In the genomic region with DNA sequence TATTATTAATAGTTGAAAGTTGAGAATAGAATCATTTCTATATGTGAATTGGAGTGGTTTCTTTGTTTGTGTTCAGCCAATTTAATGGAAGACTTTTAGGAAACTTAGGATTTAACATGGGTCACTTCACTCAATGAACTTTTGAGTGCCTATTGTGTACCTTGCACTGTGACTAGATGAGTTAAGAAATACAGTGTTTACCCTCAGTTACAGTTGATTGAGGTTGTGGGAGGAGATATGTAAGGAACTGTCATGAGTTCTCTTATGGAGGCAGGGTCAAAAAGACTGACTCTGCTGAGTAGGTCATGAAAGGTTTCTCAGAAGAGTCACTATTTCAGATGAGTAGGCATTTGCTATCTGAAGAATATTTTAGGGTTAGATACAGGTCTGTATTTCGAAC, we compare ENCODE assay signal across 1 cellular context.
TF ChIP-seq lines count a peak whose summit lies in the region.

No MANE protein-coding gene starts in this region.

TF ChIP-seq in SK-N-SH treated with all-trans-retinoic acid at 6 μM for 48 hours, 23 proteins besides CTCF, POLR2A, EP300 and RAD21 (continued from another document):
- TF ChIP-seq, protein P1, sequence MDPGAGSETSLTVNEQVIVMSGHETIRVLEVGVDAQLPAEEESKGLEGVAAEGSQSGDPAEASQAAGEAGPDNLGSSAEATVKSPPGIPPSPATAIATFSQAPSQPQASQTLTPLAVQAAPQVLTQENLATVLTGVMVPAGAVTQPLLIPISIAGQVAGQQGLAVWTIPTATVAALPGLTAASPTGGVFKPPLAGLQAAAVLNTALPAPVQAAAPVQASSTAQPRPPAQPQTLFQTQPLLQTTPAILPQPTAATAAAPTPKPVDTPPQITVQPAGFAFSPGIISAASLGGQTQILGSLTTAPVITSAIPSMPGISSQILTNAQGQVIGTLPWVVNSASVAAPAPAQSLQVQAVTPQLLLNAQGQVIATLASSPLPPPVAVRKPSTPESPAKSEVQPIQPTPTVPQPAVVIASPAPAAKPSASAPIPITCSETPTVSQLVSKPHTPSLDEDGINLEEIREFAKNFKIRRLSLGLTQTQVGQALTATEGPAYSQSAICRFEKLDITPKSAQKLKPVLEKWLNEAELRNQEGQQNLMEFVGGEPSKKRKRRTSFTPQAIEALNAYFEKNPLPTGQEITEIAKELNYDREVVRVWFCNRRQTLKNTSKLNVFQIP (CRISPR knock-in tag; IDR thresholded peaks at IDR 0.05; ENCODE audit: borderline replicate concordance, low read depth) = no peak
- TF ChIP-seq, protein P2, sequence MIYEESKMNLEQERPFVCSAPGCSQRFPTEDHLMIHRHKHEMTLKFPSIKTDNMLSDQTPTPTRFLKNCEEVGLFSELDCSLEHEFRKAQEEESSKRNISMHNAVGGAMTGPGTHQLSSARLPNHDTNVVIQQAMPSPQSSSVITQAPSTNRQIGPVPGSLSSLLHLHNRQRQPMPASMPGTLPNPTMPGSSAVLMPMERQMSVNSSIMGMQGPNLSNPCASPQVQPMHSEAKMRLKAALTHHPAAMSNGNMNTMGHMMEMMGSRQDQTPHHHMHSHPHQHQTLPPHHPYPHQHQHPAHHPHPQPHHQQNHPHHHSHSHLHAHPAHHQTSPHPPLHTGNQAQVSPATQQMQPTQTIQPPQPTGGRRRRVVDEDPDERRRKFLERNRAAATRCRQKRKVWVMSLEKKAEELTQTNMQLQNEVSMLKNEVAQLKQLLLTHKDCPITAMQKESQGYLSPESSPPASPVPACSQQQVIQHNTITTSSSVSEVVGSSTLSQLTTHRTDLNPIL (CRISPR knock-in tag; IDR thresholded peaks at IDR 0.05; ENCODE audit: low read depth) = no peak
TF ChIP-seq in SK-N-SH treated with all-trans-retinoic acid at 6 μM for 48 hours: peak in this region for 0.
